1 cellular context compared by ENCODE assay signal in genomic region chr1:245091818-245092637, GRCh38.
A peak's percentile ranks its signal among the peaks of the same experiment; 100 is the strongest.
TF ChIP-seq lines count a peak whose summit lies in the region.

No MANE protein-coding gene starts in this region.

TF ChIP-seq in HepG2, 621 proteins besides CTCF, POLR2A, EP300 and RAD21 (continued from another document and continues in another):
- TF ChIP-seq MXD3 (CRISPR knock-in tag; IDR thresholded peaks at IDR 0.05) (no peak), ZNF3 (CRISPR knock-in tag; IDR thresholded peaks at IDR 0.05) (no peak), RARG (CRISPR knock-in tag; IDR thresholded peaks at IDR 0.05; ENCODE audit: low read depth) (no peak), RFXANK (CRISPR knock-in tag; IDR thresholded peaks at IDR 0.05) (no peak), CBFB (CRISPR knock-in tag; IDR thresholded peaks at IDR 0.05) (no peak), KLF6 (CRISPR knock-in tag; IDR thresholded peaks at IDR 0.05) (no peak), CC2D1A (CRISPR knock-in tag; IDR thresholded peaks at IDR 0.05) (no peak), ZNF574 (CRISPR knock-in tag; IDR thresholded peaks at IDR 0.05) (0 out of 2 replicates have a peak, but pooled peaks have one; percentile 38), ESRRA (CRISPR knock-in tag; IDR thresholded peaks at IDR 0.05; ENCODE audit: low read depth) (no peak), ZHX2 (IDR thresholded peaks at IDR 0.05; ENCODE audit: low read depth) (peak; percentile 22; the same call in 1 of the 2 replicates), ZHX2 (CRISPR knock-in tag; IDR thresholded peaks at IDR 0.05; ENCODE audit: borderline replicate concordance) (no peak), ZFY (CRISPR knock-in tag; IDR thresholded peaks at IDR 0.05) (peak; percentile 53; the same call in 1 of the 2 replicates), NR2F2 (IDR thresholded peaks at IDR 0.05; ENCODE audit: borderline replicate concordance, low read depth) (no peak), AGO1 (IDR thresholded peaks at IDR 0.05; ENCODE audit: low read depth, low read length, poor library complexity, severe bottlenecking) (no peak), SOX6 (IDR thresholded peaks at IDR 0.05) (no peak), SOX6 (CRISPR knock-in tag; IDR thresholded peaks at IDR 0.05) (peak; percentile 37; the same call in 1 of the 2 replicates), ZNF788 (CRISPR knock-in tag; IDR thresholded peaks at IDR 0.05; ENCODE audit: borderline replicate concordance) (no peak; the same call in 1 of the 2 replicates), SNAPC2 (CRISPR knock-in tag; IDR thresholded peaks at IDR 0.05) (peak; percentile 52; the same call in 1 of the 2 replicates), SALL1 (CRISPR knock-in tag; IDR thresholded peaks at IDR 0.05) (peak; percentile 89), MLX (CRISPR knock-in tag; IDR thresholded peaks at IDR 0.05) (0 out of 2 replicates have a peak, but pooled peaks have one; percentile 17), YY1 (IDR thresholded peaks at IDR 0.05; ENCODE audit: insufficient read depth, insufficient replicate concordance, low read depth, low read length) (peak; percentile 67), E2F1 (CRISPR knock-in tag; IDR thresholded peaks at IDR 0.05) (no peak), ZFP91 (CRISPR knock-in tag; IDR thresholded peaks at IDR 0.05; ENCODE audit: borderline replicate concordance) (no peak), ZNF30 (CRISPR knock-in tag; IDR thresholded peaks at IDR 0.05) (no peak), PHB2 (IDR thresholded peaks at IDR 0.05; ENCODE audit: partially characterized antibody) (no peak), TEAD3 (CRISPR knock-in tag; optimal IDR thresholded peaks at IDR 0.05; ENCODE audit: borderline replicate concordance) (peak; percentile 57), FOXO1 (CRISPR knock-in tag; IDR thresholded peaks at IDR 0.05) (peak; percentile 32; the same call in 1 of the 2 replicates), GLI4 (CRISPR knock-in tag; IDR thresholded peaks at IDR 0.05; ENCODE audit: borderline replicate concordance) (no peak), ZNF530 (CRISPR knock-in tag; IDR thresholded peaks at IDR 0.05; ENCODE audit: low read depth) (no peak), ZNF569 (CRISPR knock-in tag; IDR thresholded peaks at IDR 0.05; ENCODE audit: borderline replicate concordance) (no peak), ZNF770 (CRISPR knock-in tag; IDR thresholded peaks at IDR 0.05) (no peak), ZNF180 (CRISPR knock-in tag; IDR thresholded peaks at IDR 0.05; ENCODE audit: borderline replicate concordance, low read depth) (no peak), ZNF775 (CRISPR knock-in tag; IDR thresholded peaks at IDR 0.05; ENCODE audit: borderline replicate concordance) (no peak), KLF16 (CRISPR knock-in tag; IDR thresholded peaks at IDR 0.05) (0 out of 4 replicates have a peak, but pooled peaks of 1 of the 2 experiments have one; percentile 39), KIAA2018 (CRISPR knock-in tag; IDR thresholded peaks at IDR 0.05; ENCODE audit: borderline replicate concordance) (no peak)
